Comparison of ENCODE assay signal across 8 cellular contexts in the genomic region with DNA sequence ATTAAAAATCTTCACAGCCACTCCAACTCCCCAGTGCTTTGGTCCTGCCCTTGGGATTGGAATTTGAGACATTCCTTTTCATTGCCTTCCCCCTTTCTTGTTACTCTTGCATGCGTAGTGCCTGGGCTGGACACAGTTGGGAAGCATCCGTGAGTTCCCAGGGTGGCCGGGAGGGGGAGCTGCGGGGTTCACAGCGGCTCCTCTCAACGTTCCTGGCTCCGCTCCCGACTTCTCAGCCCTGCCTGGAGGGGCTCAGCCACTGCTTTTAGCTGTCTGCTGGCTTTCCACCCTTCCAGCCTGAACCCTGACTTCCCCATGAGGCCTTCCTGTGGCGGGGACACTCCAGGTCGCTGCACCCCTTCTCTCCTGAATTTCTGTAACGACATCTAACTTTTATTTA. TPM values are rescaled to one million over a fixed set of nuclear protein-coding genes. Genes with fewer than 3 reads are reported as not detected.
DNase-seq lines count a peak whose midpoint lies in the region; ATAC-seq and TF ChIP-seq lines count a peak whose summit lies in the region.

No MANE protein-coding gene starts in this region.

- no peak overlapping the region for H3K27ac ChIP-seq in naive thymus-derived CD4-positive, alpha-beta T cell (ENCODE audit: low read depth, low read length)
- H3K27ac ChIP-seq in tibial artery: no peak overlapping the region

- H3K9me3 ChIP-seq in naive thymus-derived CD4-positive, alpha-beta T cell (ENCODE audit: control insufficient read depth in 2 of 3, low read length in 3 of 3): no peaks in the 10 kb centered on the region
- no peaks in the 10 kb centered on the region for H3K9me3 ChIP-seq in tibial artery

- H3K27ac Mint-ChIP-seq in naive thymus-derived CD4-positive, alpha-beta T cell: peak overlapping the region in 2 of 9 donors; percentile 33 to 43

- peaks cover 0 to 34% (median 0%) of the 10 kb centered on the region in 3 experiments for H3K36me3 ChIP-seq in naive thymus-derived CD4-positive, alpha-beta T cell (ENCODE audit: control insufficient read depth in 2 of 3, insufficient read depth in 3 of 3, low read length in 3 of 3)
- H3K36me3 ChIP-seq in tibial artery: peaks cover 0 to 19% (median 0%) of the 10 kb centered on the region in 3 donors

- peaks cover 0 to 5% (median 2%) of the 10 kb centered on the region in 7 donors for H3K4me1 Mint-ChIP-seq in naive thymus-derived CD4-positive, alpha-beta T cell

- H3K4me3 ChIP-seq in AG04449 (ENCODE audit: low read depth, low read length): no peak overlapping the region
- H3K4me3 ChIP-seq in naive thymus-derived CD4-positive, alpha-beta T cell (ENCODE audit: low read length): no peak overlapping the region
- no peak overlapping the region for H3K4me3 ChIP-seq in tibial artery

- no peaks in the 10 kb centered on the region for H3K27me3 ChIP-seq in naive thymus-derived CD4-positive, alpha-beta T cell (ENCODE audit: control insufficient read depth in 2 of 2, insufficient read depth in 2 of 2, low read length in 2 of 2)
- no peaks in the 10 kb centered on the region for H3K27me3 ChIP-seq in tibial artery

- intact Hi-C loops in naive thymus-derived CD4-positive, alpha-beta T cell (cut with micrococcal nuclease): loop anchor here (1.0 to 2.0 kb wide), 2 partner anchors 91 to 187 kb away; no protein-coding TSS in a partner anchor
- intact Hi-C loops in tibial artery (cut with DNase I; ENCODE audit: low total_unique reads): loop anchor here (10.0 kb wide), 1 partner anchor 181 kb away; no protein-coding TSS in a partner anchor

- no peaks in the 10 kb centered on the region for H3K9me3 Mint-ChIP-seq in naive thymus-derived CD4-positive, alpha-beta T cell

- DNase-seq in AG04449 (ENCODE audit: low read depth, low spot score): no peak
- DNase-seq in GM13976 (ENCODE audit: low spot score): peak; percentile 81
- peak; percentile 83 for DNase-seq in NCI-H69 (lab: John Stamatoyannopoulos, UW)
- peak; percentile 37 for DNase-seq in activated T-cell treated with anti-CD3 and anti-CD28 coated beads for 48 hours (ENCODE audit: low read depth)
- DNase-seq in fibroblast of gingiva (ENCODE audit: low read depth): peak; percentile 68
- peak in 7 of 9 donors; percentile 12 to 56 (median 25) for DNase-seq in naive thymus-derived CD4-positive, alpha-beta T cell
- peak; percentile 76 to 88 for DNase-seq in tibial artery

- no peaks in the 10 kb centered on the region for H3K27me3 Mint-ChIP-seq in naive thymus-derived CD4-positive, alpha-beta T cell

- POLR2A ChIA-PET in AG04449 (lab: Yijun Ruan, JAX): no interaction called here
- POLR2A ChIA-PET in naive thymus-derived CD4-positive, alpha-beta T cell (lab: Charles Lee): interaction anchor here (0.7 kb wide), 1 partner anchor 1396 kb away, joined by 4 read pairs; no protein-coding TSS in a partner anchor

- ATAC-seq in naive thymus-derived CD4-positive, alpha-beta T cell: peak; percentile 74
- no peak for ATAC-seq in HG03378 (IDR thresholded peaks at IDR 0.05; ENCODE audit: unreplicated experiment)

- CTCF ChIA-PET in AG04449 (lab: Yijun Ruan, JAX): interaction anchor here (0.5 to 11.1 kb wide), 25 partner anchors 8 to 207 kb away, joined by 3 to 90 read pairs (median 5); a partner anchor contains a TSS
- CTCF ChIA-PET in naive thymus-derived CD4-positive, alpha-beta T cell (lab: Charles Lee): no interaction called here

- H3K4me3 Mint-ChIP-seq in naive thymus-derived CD4-positive, alpha-beta T cell: no peak overlapping the region

- H3K36me3 Mint-ChIP-seq in naive thymus-derived CD4-positive, alpha-beta T cell: peaks cover 0 to 26% (median 6%) of the 10 kb centered on the region in 5 donors

- in situ Hi-C loops in GM13976 (cut with MboI; ENCODE audit: low sequenced_read_pairs, unreplicated experiment): loop anchor here (25.0 kb wide), 1 partner anchor 184 kb away; no protein-coding TSS in a partner anchor

- H3K4me1 ChIP-seq in naive thymus-derived CD4-positive, alpha-beta T cell (ENCODE audit: control insufficient read depth in 2 of 2, insufficient read depth in 2 of 2, low read length in 2 of 2): no peaks in the 10 kb centered on the region
- H3K4me1 ChIP-seq in tibial artery: peaks cover 0 to 30% (median 2%) of the 10 kb centered on the region in 4 donors

- peak; percentile 94 for TF ChIP-seq CTCF in AG04449 (IDR thresholded peaks at IDR 0.05; ENCODE audit: insufficient read depth, low read length, missing control alignments)
- peak; percentile 45 for TF ChIP-seq CTCF in GM13976 (IDR thresholded peaks at IDR 0.05; ENCODE audit: borderline replicate concordance, control extremely low read depth, extremely low read depth, insufficient read depth, missing control alignments)
- peak; percentile 86 to 87 for TF ChIP-seq CTCF in tibial artery (IDR thresholded peaks at IDR 0.05)

RNA-seq across cellular contexts. Expression of a gene that starts 3.2 kb away (rescaled TPM):
- not detected for total RNA-seq in naive thymus-derived CD4-positive, alpha-beta T cell
- polyA plus RNA-seq in naive thymus-derived CD4-positive, alpha-beta T cell: not detected

RNA-seq across cellular contexts. Expression of a gene that starts 18.8 kb away (rescaled TPM):
- total RNA-seq in naive thymus-derived CD4-positive, alpha-beta T cell: not detected
- polyA plus RNA-seq in naive thymus-derived CD4-positive, alpha-beta T cell: 1 to 10 TPM; 1.6 to 2.0 TPM

RNA-seq across cellular contexts. Expression of a gene that starts 23.3 kb away (rescaled TPM):
- 10 to 100 TPM in 1 of 5 experiments, 1 to 10 TPM in 1, under 1 TPM in 2, not detected in 1; 0.35 to 77.2 (median 0.82) TPM for total RNA-seq in naive thymus-derived CD4-positive, alpha-beta T cell
- not detected for polyA plus RNA-seq in naive thymus-derived CD4-positive, alpha-beta T cell

RNA-seq across cellular contexts. Expression of a gene that starts 23.4 kb away (rescaled TPM):
- total RNA-seq in naive thymus-derived CD4-positive, alpha-beta T cell: 10 to 100 TPM; 13.7 to 44.3 (median 28.7) TPM
- 10 to 100 TPM; 49.4 to 53.6 TPM for polyA plus RNA-seq in naive thymus-derived CD4-positive, alpha-beta T cell

RNA-seq across cellular contexts. Expression of a gene that starts 37.1 kb away (rescaled TPM):
- 1 to 10 TPM; 4.7 to 9.6 (median 7.4) TPM for total RNA-seq in naive thymus-derived CD4-positive, alpha-beta T cell
- 1 to 10 TPM; 4.5 to 6.7 TPM for polyA plus RNA-seq in naive thymus-derived CD4-positive, alpha-beta T cell
